21 cellular contexts compared by ENCODE assay signal in genomic region chr14:76420827-76421226, GRCh38. TPM values are rescaled to one million over a fixed set of nuclear protein-coding genes. Genes with fewer than 3 reads are reported as not detected.
DNase-seq lines count a peak whose midpoint lies in the region; ATAC-seq and TF ChIP-seq lines count a peak whose summit lies in the region.
"Had no signal": no experiment of that assay in that cellular context is flagged by ENCODE, and none has a peak within 500 bp of the region (broad histone marks: within the 10 kb centered on the region; RNA-seq: fewer than 3 reads in every experiment).

No MANE protein-coding gene starts in this region.

- H3K9ac ChIP-seq in mesendoderm (ENCODE audit: low read length), result no peak overlapping the region
- H3K9ac ChIP-seq: BLaER1 had no signal

- ATAC-seq in RWPE2 (ENCODE audit: low read depth), result 0 out of 3 replicates have a peak, but pooled peaks have one; percentile 12
- ATAC-seq: CD8-positive, alpha-beta T cell; GM12878 had no signal

- no peak overlapping the region for H3K4ac ChIP-seq in mesendoderm (ENCODE audit: low read depth, low read length)

- H3K79me1 ChIP-seq in mesendoderm (ENCODE audit: low read length), result no peaks in the 10 kb centered on the region

- H3K4me2 ChIP-seq in mesendoderm (ENCODE audit: low read length), result no peak overlapping the region
- H3K4me2 ChIP-seq: BLaER1 had no signal

- no peak overlapping the region for H4K5ac ChIP-seq in mesendoderm (ENCODE audit: low read length)

- no peak for TF ChIP-seq CTCF in RWPE2 (IDR thresholded peaks at IDR 0.05; ENCODE audit: poor library complexity, severe bottlenecking)

- peak overlapping the region; percentile 80 for H3K23ac ChIP-seq in mesendoderm (ENCODE audit: low read length)

- no peak overlapping the region for H4K8ac ChIP-seq in mesendoderm (ENCODE audit: low read depth, low read length)

- H3K56ac ChIP-seq in mesendoderm (ENCODE audit: low read length), result no peak overlapping the region

- H3K27ac ChIP-seq in RWPE2 (ENCODE audit: poor library complexity, severe bottlenecking) (no peak overlapping the region), mesendoderm (ENCODE audit: low read depth, low read length) (no peak overlapping the region)
- H3K27ac ChIP-seq: 22Rv1, BLaER1, C4-2B had no signal

- H2BK5ac ChIP-seq in mesendoderm (ENCODE audit: low read length), result no peak overlapping the region

- H3K4me3 ChIP-seq in RWPE2 (ENCODE audit: severe bottlenecking), result no peak overlapping the region
- H3K4me3 ChIP-seq in mesendoderm (ENCODE audit: low read length), result no peak overlapping the region
- H3K4me3 ChIP-seq: BLaER1, GM12878, HAP-1 had no signal

- H3K18ac ChIP-seq in mesendoderm (ENCODE audit: low read length), result no peak overlapping the region

- no peak overlapping the region for H2BK120ac ChIP-seq in mesendoderm (ENCODE audit: low read depth, low read length)

- no peaks in the 10 kb centered on the region for H3K9me3 ChIP-seq in RWPE2 (ENCODE audit: severe bottlenecking)
- H3K9me3 ChIP-seq: BLaER1, Caco-2, HAP-1 had no signal

- no peak overlapping the region for H2BK15ac ChIP-seq in mesendoderm (replicated peaks; ENCODE audit: low read depth)

- H3K4me1 ChIP-seq in RWPE2 (ENCODE audit: insufficient read depth, poor library complexity, severe bottlenecking) (no peaks in the 10 kb centered on the region), mesendoderm (ENCODE audit: control insufficient read depth, low read depth, low read length) (no peaks in the 10 kb centered on the region)
- H3K4me1 ChIP-seq: BLaER1, Caco-2, HAP-1 had no signal

- H3K27me3 ChIP-seq in RWPE2 (ENCODE audit: insufficient read depth, poor library complexity, severe bottlenecking) (no peaks in the 10 kb centered on the region), mesendoderm (ENCODE audit: insufficient read depth, low read length, poor library complexity) (no peaks in the 10 kb centered on the region)
- H3K27me3 ChIP-seq: BLaER1 had no signal

- H3K36me3 ChIP-seq in RWPE2 (ENCODE audit: low read depth) (no peaks in the 10 kb centered on the region), mesendoderm (ENCODE audit: control insufficient read depth, insufficient read depth, low read length) (no peaks in the 10 kb centered on the region)
- H3K36me3 ChIP-seq: BLaER1, HAP-1 had no signal

- DNase-seq in NCI-H2171 treated with DMSO at 0.1 percent for 48 hours (lab: John Stamatoyannopoulos, UW) (peak; percentile 20), NCI-H2171 (lab: John Stamatoyannopoulos, UW) (no peak), RWPE2 (ENCODE audit: low spot score) (no peak), mesendoderm (no peak), DMS53 treated with DMSO at 0.1 percent for 48 hours (lab: John Stamatoyannopoulos, UW; ENCODE audit: unreplicated experiment) (no peak), kidney tubule cell (ENCODE audit: low spot score) (no peak)
- DNase-seq: Caco-2; CD4-positive, CD25-positive, alpha-beta regulatory T cell; CD8-positive, alpha-beta T cell; DMS153; DMS79; EL; GDM1; GOT3; HFFc6 had no signal

- no peak overlapping the region for H2AK5ac ChIP-seq in mesendoderm (ENCODE audit: low read length)

- no peaks in the 10 kb centered on the region for H3K79me2 ChIP-seq in mesendoderm (ENCODE audit: control insufficient read depth, insufficient read depth, low read length)

- WGBS in mesendoderm (ENCODE audit: extremely low coverage, insufficient coverage, low lambda C conversion rate), result no CpG with 5 or more reads among the region's 4 CpGs

RNA-seq across cellular contexts. Expression of gene ESRRB, which starts 44.9 kb away (rescaled TPM):
- polyA plus RNA-seq in mesendoderm (2013, experiment 1 of 2), result 0.04 TPM
- 0.06 TPM for polyA plus RNA-seq in mesendoderm (2013, experiment 2 of 2)
- polyA plus RNA-seq: AG04450; CD4-positive, CD25-positive, alpha-beta regulatory T cell had no signal
